In genomic region chr1:205424881-205425635, GRCh38 we compare ENCODE assay signal across 23 cellular contexts. TPM values are rescaled to one million over a fixed set of nuclear protein-coding genes. Genes with fewer than 3 reads are reported as not detected.
"Had no signal": no experiment of that assay in that cellular context is flagged by ENCODE, and none has a peak within 500 bp of the region (broad histone marks: within the 10 kb centered on the region; RNA-seq: fewer than 3 reads in every experiment).

No MANE protein-coding gene starts in this region.

- ATAC-seq: activated T-cell treated with anti-CD3 and anti-CD28 coated beads, Interleukin-2, amount 50 U/mL, for 4 hours; gastrocnemius medialis; left ventricle myocardium superior; natural killer cell treated with Interleukin-12 subunit alpha and Interleukin-12 subunit beta and Interleukin-15 and Interleukin-18, amount 100 ng/mL, for 72 hours; stimulated activated memory B cell treated with anti-CD40 and anti-IgM and Interleukin-4, amounts not matched to agents 10 μg/mL and 1 μg/mL and 100 μg/mL, for 72 hours had no signal

- DNase-seq: activated CD4-positive, alpha-beta T cell treated with anti-CD3 and anti-CD28 coated beads for 4 hours; activated CD4-positive, alpha-beta T cell treated with anti-CD3 and anti-CD28 coated beads, Interleukin-2, amount 50 U/mL, for 48 hours; activated CD8-positive, alpha-beta memory T cell treated with anti-CD3 and anti-CD28 coated beads, Interleukin-2, amount 50 U/mL, for 48 hours; activated naive CD4-positive, alpha-beta T cell treated with Interleukin-2 at 50 U/mL for 16 hours; activated naive CD8-positive, alpha-beta T cell treated with anti-CD3 and anti-CD28 coated beads for 36 hours; activated T-cell treated with anti-CD3 and anti-CD28 coated beads, Interleukin-2, amount 50 U/mL, for 4 hours; cerebellar nuclear complex; gastrocnemius medialis; hypothalamus; left ventricle myocardium superior; mammary epithelial cell; midbrain; retina; sigmoid colon; stimulated activated CD4-positive, alpha-beta T cell treated with anti-CD3 and anti-CD28 coated beads, Interleukin-15, amount 100 ng/mL, for 24 hours; stomach; transverse colon; uterus had no signal

RNA-seq across cellular contexts. Expression of gene LEMD1, which starts 3.2 kb away (rescaled TPM):
- total RNA-seq: activated T-helper 2 cell treated with anti-CD3 and anti-CD28 coated beads, Interferon-gamma antibody, Interleukin-2, Interleukin-4, amounts not matched to agents 10 μg/mL and 5 μg/mL and 100 μg/mL, durations not matched to agents 14 hours and 24 hours and 36 hours; esophagus muscularis mucosa; gastrocnemius medialis; left ventricle myocardium superior; natural killer cell treated with Interleukin-12 subunit alpha and Interleukin-12 subunit beta and Interleukin-15 and Interleukin-18, amount 100 ng/mL, for 72 hours; osteocyte; sigmoid colon; stomach; transverse colon had no signal

RNA-seq across cellular contexts. Expression of gene BLACAT1, which starts 30.8 kb away (rescaled TPM):
- total RNA-seq: activated T-helper 2 cell treated with anti-CD3 and anti-CD28 coated beads, Interferon-gamma antibody, Interleukin-2, Interleukin-4, amounts not matched to agents 10 μg/mL and 5 μg/mL and 100 μg/mL, durations not matched to agents 14 hours and 24 hours and 36 hours; esophagus muscularis mucosa; gastrocnemius medialis; left ventricle myocardium superior; natural killer cell treated with Interleukin-12 subunit alpha and Interleukin-12 subunit beta and Interleukin-15 and Interleukin-18, amount 100 ng/mL, for 72 hours; osteocyte had no signal
